Comparison of ENCODE assay signal across 16 cellular contexts in the genomic region with DNA sequence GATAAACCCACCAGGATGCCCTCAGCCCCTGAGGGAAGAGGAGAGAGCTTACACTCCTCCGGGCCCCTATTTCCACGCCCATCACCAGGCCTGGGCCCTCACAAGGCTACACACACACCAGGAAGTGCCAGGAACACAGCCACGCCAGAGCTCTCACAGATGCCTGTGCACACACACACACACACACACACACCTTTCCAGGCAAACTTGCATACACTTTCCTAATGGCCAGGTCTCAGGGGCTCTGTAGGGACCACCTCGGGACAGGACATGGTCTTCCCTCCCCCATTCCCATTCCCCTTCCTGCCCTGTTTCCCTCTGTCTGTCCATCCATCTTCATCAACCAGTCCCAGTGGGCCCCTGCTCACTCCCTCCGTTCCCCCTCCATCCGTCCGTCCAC. TPM values are rescaled to one million over a fixed set of nuclear protein-coding genes. Genes with fewer than 3 reads are reported as not detected.
DNase-seq lines count a peak whose midpoint lies in the region; ATAC-seq, FAIRE-seq and TF ChIP-seq lines count a peak whose summit lies in the region.
"Had no signal": no experiment of that assay in that cellular context is flagged by ENCODE, and none has a peak within 500 bp of the region (broad histone marks: within the 10 kb centered on the region; RNA-seq: fewer than 3 reads in every experiment).

No MANE protein-coding gene starts in this region.

- no peak overlapping the region for H2AFZ ChIP-seq in mesenchymal stem cell (ENCODE audit: low read depth, low read length)

- peak overlapping the region; percentile 47 for H2AK5ac ChIP-seq in mesenchymal stem cell (ENCODE audit: low read length, severe bottlenecking)

- no peak overlapping the region for H3K4me3 ChIP-seq in A549
- H3K4me3 ChIP-seq in mesenchymal stem cell (ENCODE audit: insufficient read depth in 1 of 2, low read depth in 1 of 2, low read length in 2 of 2), result no peak overlapping the region
- H3K4me3 ChIP-seq in testis, result no peak overlapping the region
- no peak overlapping the region for H3K4me3 ChIP-seq in ascending aorta

- H3K18ac ChIP-seq in mesenchymal stem cell (ENCODE audit: low read depth in 1 of 2, low read length in 2 of 2), result peak overlapping the region; percentile 19 to 82

- TF ChIP-seq CTCF in A549 (IDR thresholded peaks at IDR 0.05) (no peak), testis (IDR thresholded peaks at IDR 0.05) (no peak), ascending aorta (IDR thresholded peaks at IDR 0.05) (no peak)
- no peak for TF ChIP-seq CTCF in CD4-positive, alpha-beta T cell (IDR thresholded peaks at IDR 0.05)

- H3K27ac ChIP-seq in A549 (peak overlapping the region; percentile 81 to 97), mesenchymal stem cell (ENCODE audit: low read length, poor library complexity, severe bottlenecking) (no peak overlapping the region), testis (no peak overlapping the region), ascending aorta (no peak overlapping the region)
- no peak overlapping the region for H3K27ac ChIP-seq in CD4-positive, alpha-beta T cell (ENCODE audit: low read depth, low read length)

- no peak for FAIRE-seq in A549 (lab: Jason Lieb, UNC)
- FAIRE-seq: bronchial epithelial cell, G401.6 had no signal

- TF ChIP-seq RAD21 in A549 (conservative IDR thresholded peaks at IDR 0.05 in 1 of 2, IDR thresholded peaks at IDR 0.05 in 1 of 2), result no peak

- intact Hi-C loops in CD4-positive, alpha-beta T cell (cut with DNase I, micrococcal nuclease), result no loop called here
- intact Hi-C loops in testis (cut with DNase I; ENCODE audit: low total_unique reads) (no loop called here), ascending aorta (cut with DNase I) (no loop called here)

- H3K27me3 ChIP-seq in CD4-positive, alpha-beta T cell (ENCODE audit: control insufficient read depth, insufficient read depth, low read length), result no peaks in the 10 kb centered on the region
- peaks cover 0 to 10% of the 10 kb centered on the region in 2 experiments for H3K27me3 ChIP-seq in mesenchymal stem cell (ENCODE audit: control insufficient read depth in 1 of 2, insufficient read depth in 1 of 2, low read length in 2 of 2)
- H3K27me3 ChIP-seq in testis, result no peaks in the 10 kb centered on the region
- no peaks in the 10 kb centered on the region for H3K27me3 ChIP-seq in ascending aorta

- DNase-seq in A549 (ENCODE audit: low read depth in 1 of 2, low spot score in 1 of 2) (peak in 1 of 2 experiments; percentile 69), T-cell (no peak), mesenchymal stem cell (no peak), testis (no peak), NCI-H2171 (lab: John Stamatoyannopoulos, UW) (no peak), ascending aorta (ENCODE audit: low spot score in 2 of 2) (no peak)
- no peak for DNase-seq in CD4-positive, alpha-beta T cell
- no peak for DNase-seq in activated CD8-positive, alpha-beta memory T cell treated with anti-CD3 and anti-CD28 coated beads, Interleukin-2, amount 50 U/mL, for 48 hours
- DNase-seq: activated CD4-positive, alpha-beta T cell treated with anti-CD3 and anti-CD28 coated beads, Interleukin-2, amount 50 U/mL, for 4 hours; islet precursor cell; NCI-H446; stimulated activated naive CD8-positive, alpha-beta T cell treated with anti-CD3 and anti-CD28 coated beads, Interleukin-15, Interleukin-2, amounts not matched to agents 100 U/mL and 50 U/mL, for 24 hours had no signal

- H3K36me3 Mint-ChIP-seq in CD4-positive, alpha-beta T cell (ENCODE audit: low read depth), result no peaks in the 10 kb centered on the region
- H3K36me3 Mint-ChIP-seq in T-cell, result no peaks in the 10 kb centered on the region
- H3K36me3 Mint-ChIP-seq: CD14-positive monocyte had no signal

- H3K4me1 Mint-ChIP-seq in CD4-positive, alpha-beta T cell (ENCODE audit: low read depth), result peaks cover 75% of the 10 kb centered on the region
- peaks cover 60 to 78% (median 76%) of the 10 kb centered on the region in 3 donors for H3K4me1 Mint-ChIP-seq in T-cell

- H3K9me3 ChIP-seq in A549, result no peaks in the 10 kb centered on the region
- no peaks in the 10 kb centered on the region for H3K9me3 ChIP-seq in CD4-positive, alpha-beta T cell (ENCODE audit: control insufficient read depth, low read length)
- H3K9me3 ChIP-seq in mesenchymal stem cell (ENCODE audit: control insufficient read depth, low read length), result no peaks in the 10 kb centered on the region
- no peaks in the 10 kb centered on the region for H3K9me3 ChIP-seq in testis
- H3K9me3 ChIP-seq in ascending aorta, result no peaks in the 10 kb centered on the region

- H3K14ac ChIP-seq in mesenchymal stem cell (ENCODE audit: low read length in 2 of 2), result no peak overlapping the region

- TF ChIP-seq POLR2A in A549 (IDR thresholded peaks at IDR 0.05; ENCODE audit: low read length) (no peak), testis (IDR thresholded peaks at IDR 0.05) (no peak)

- H4K8ac ChIP-seq in mesenchymal stem cell (ENCODE audit: low read length), result peak overlapping the region; percentile 19

- peak overlapping the region; percentile 54 for H3K4me3 Mint-ChIP-seq in CD4-positive, alpha-beta T cell
- peak overlapping the region in 1 of 3 donors; percentile 71 for H3K4me3 Mint-ChIP-seq in T-cell

- peaks cover 4% of the 10 kb centered on the region for H3K79me1 ChIP-seq in mesenchymal stem cell (replicated peaks; ENCODE audit: low read length, poor library complexity, severe bottlenecking)

- no peak for TF ChIP-seq EP300 in A549 (IDR thresholded peaks at IDR 0.05)

- 74% methylated on average over 7 of the region's 7 CpGs for WGBS in A549 (ENCODE audit: missing lambda C conversion rate)
- 82% methylated on average over 7 of the region's 7 CpGs for WGBS in mesenchymal stem cell
- WGBS in testis, 2 donors, result 76 to 84% methylated on average over 7 of the region's 7 CpGs

- no peaks in the 10 kb centered on the region for H3K27me3 Mint-ChIP-seq in CD4-positive, alpha-beta T cell
- no peaks in the 10 kb centered on the region for H3K27me3 Mint-ChIP-seq in T-cell

- peak overlapping the region; percentile 66 for H3K4me2 ChIP-seq in A549
- H3K4me2 ChIP-seq in mesenchymal stem cell (ENCODE audit: low read length, poor library complexity, severe bottlenecking), result no peak overlapping the region

- H2BK120ac ChIP-seq in mesenchymal stem cell (ENCODE audit: low read depth, low read length), result peak overlapping the region; percentile 2

- H2BK15ac ChIP-seq in mesenchymal stem cell (ENCODE audit: low read depth, poor library complexity, severe bottlenecking), result peak overlapping the region; percentile 34

- peak overlapping the region; percentile 73 for H4K91ac ChIP-seq in mesenchymal stem cell (ENCODE audit: low read length)

- peak overlapping the region; percentile 20 to 79 for H2BK12ac ChIP-seq in mesenchymal stem cell (ENCODE audit: low read length in 2 of 2)

- POLR2A ChIA-PET in A549 (lab: Yijun Ruan, JAX), result interaction anchor here (0.5 to 1.2 kb wide), 2 partner anchors 20 to 170 kb away, joined by 4 to 6 read pairs; no protein-coding TSS in a partner anchor
- POLR2A ChIA-PET in CD4-positive, alpha-beta T cell (lab: Charles Lee), result interaction anchor here (1.4 kb wide), 1 partner anchor 10 kb away, joined by 4 read pairs; the partner anchor contains the start of gene EPHA2
- POLR2A ChIA-PET in T-cell (lab: Charles Lee), result interaction anchor here in 1 of 2 donors (0.5 kb wide), 1 partner anchor 367 kb away, joined by 3 read pairs; no protein-coding TSS in a partner anchor

- H3K9ac ChIP-seq in mesenchymal stem cell (ENCODE audit: low read length), result no peak overlapping the region

- CTCF ChIA-PET in A549 (lab: Yijun Ruan, JAX) (interaction anchor here (0.8 to 3.1 kb wide), 6 partner anchors 11 to 88 kb away, joined by 3 to 13 read pairs (median 4); no protein-coding TSS in a partner anchor), T-cell (lab: Charles Lee) (no interaction called here)
- CTCF ChIA-PET in CD4-positive, alpha-beta T cell (lab: Charles Lee), result no interaction called here

- H3K9me3 Mint-ChIP-seq in CD4-positive, alpha-beta T cell, result no peaks in the 10 kb centered on the region
- no peaks in the 10 kb centered on the region for H3K9me3 Mint-ChIP-seq in T-cell

- H3K36me3 ChIP-seq in mesenchymal stem cell (ENCODE audit: control insufficient read depth in 1 of 2, insufficient read depth in 2 of 2, low read depth in 1 of 2, low read length in 2 of 2), result no peaks in the 10 kb centered on the region
- no peaks in the 10 kb centered on the region for H3K36me3 ChIP-seq in testis (ENCODE audit: low read depth, missing control alignments)
- H3K36me3 ChIP-seq in ascending aorta, result no peaks in the 10 kb centered on the region

- peaks cover 80% of the 10 kb centered on the region for H3K4me1 ChIP-seq in A549
- peaks cover 27% of the 10 kb centered on the region for H3K4me1 ChIP-seq in mesenchymal stem cell (ENCODE audit: control insufficient read depth, insufficient read depth, low read depth, low read length)
- H3K4me1 ChIP-seq in testis, result peaks cover 8% of the 10 kb centered on the region
- peaks cover 0 to 7% of the 10 kb centered on the region in 2 donors for H3K4me1 ChIP-seq in ascending aorta

- H3K4ac ChIP-seq in mesenchymal stem cell (ENCODE audit: low read depth in 1 of 2, low read length in 2 of 2), result peak overlapping the region; percentile 2 to 56

- H3K23ac ChIP-seq in mesenchymal stem cell (ENCODE audit: low read length in 2 of 2), result no peak overlapping the region

- H3K27ac Mint-ChIP-seq in CD4-positive, alpha-beta T cell, result peak overlapping the region; percentile 19
- H3K27ac Mint-ChIP-seq in T-cell, result peak overlapping the region; percentile 37 to 66

- peak overlapping the region; percentile 22 for H2BK5ac ChIP-seq in mesenchymal stem cell (ENCODE audit: low read depth, low read length, poor library complexity, severe bottlenecking)

- ATAC-seq in A549 (peak in 1 of 2 experiments; percentile 24; a peak in 3 of 6 replicates), T-cell (replicated peaks in 1 of 4) (no peak)
- ATAC-seq in CD4-positive, alpha-beta T cell (ENCODE audit: poor library complexity), result no peak
- ATAC-seq: stimulated activated naive CD8-positive, alpha-beta T cell treated with anti-CD3 and anti-CD28 coated beads, Interleukin-15, Interleukin-2, amounts not matched to agents 100 U/mL and 50 U/mL, for 24 hours had no signal

RNA-seq across cellular contexts. Expression of gene EPHA2, which starts 9.7 kb away (rescaled TPM):
- polyA plus RNA-seq in A549 (2011; rRNA removed), result 55.0 and 59.3 TPM in 2 replicates
- polyA plus RNA-seq in A549 (2012; cell fraction: cytosol; rRNA removed), result 112 and 122 TPM in 2 replicates
- polyA plus RNA-seq in A549 (2012; cell fraction: nucleus; rRNA removed), result 317 and 462 TPM in 2 replicates
- 87.1 to 93.8 TPM (median 93.2 TPM) in 3 replicates for polyA plus RNA-seq in A549 (2017; fragmentation: RNase III; extraction: RNeasy Plus Mini Kit Qiagen cat#74134 plus additional on column Dnase treatment)
- 99.4 and 100.0 TPM in 2 replicates for polyA minus RNA-seq in A549 (2011; rRNA and poly(A)+ RNA removed)
- under 1 TPM in 1 of 2 experiments, not detected in 1; 0.22 TPM for total RNA-seq in CD4-positive, alpha-beta T cell
- under 1 TPM in 4 of 5 donors, not detected in 1; 0.19 to 0.66 (median 0.41) TPM for total RNA-seq in T-cell
- polyA plus RNA-seq in mesenchymal stem cell (2013, experiment 1 of 2), result 31.9 TPM
- polyA plus RNA-seq in mesenchymal stem cell (2013, experiment 2 of 2), result 31.0 TPM
- 10 to 100 TPM in 1 of 2 donors, 1 to 10 TPM in 1; 5.7 to 14.1 TPM for total RNA-seq in testis
- polyA plus RNA-seq in testis (ENCODE audit: insufficient read depth, low read depth, low replicate concordance), result 5.1 TPM
- 42.7 TPM for total RNA-seq in ascending aorta
- total RNA-seq: T-helper 2 cell treated with Interferon-gamma antibody and Interleukin-4, amounts not matched to agents 100 ng/mL and 5 ng/mL, for 36 hours had no signal
- polyA plus RNA-seq: CD14-positive monocyte had no signal

RNA-seq across cellular contexts. Expression of gene ARHGEF19, which starts 46.9 kb away (rescaled TPM):
- polyA plus RNA-seq in A549 (2011; rRNA removed) (6.1 and 6.7 TPM in 2 replicates), A549 (2017; fragmentation: RNase III; extraction: RNeasy Plus Mini Kit Qiagen cat#74134 plus additional on column Dnase treatment) (7.6 to 9.5 TPM (median 9.2 TPM) in 3 replicates), testis (ENCODE audit: insufficient read depth, low read depth, low replicate concordance) (6.0 TPM)
- polyA plus RNA-seq in A549 (2012; cell fraction: cytosol; rRNA removed), result 9.2 and 11.2 TPM in 2 replicates
- 25.8 and 26.3 TPM in 2 replicates for polyA plus RNA-seq in A549 (2012; cell fraction: nucleus; rRNA removed)
- 3.2 and 4.2 TPM in 2 replicates for polyA minus RNA-seq in A549 (2011; rRNA and poly(A)+ RNA removed)
- 1 to 10 TPM; 3.8 to 5.8 TPM for total RNA-seq in CD4-positive, alpha-beta T cell
- total RNA-seq in T-cell (10 to 100 TPM in 3 of 5 donors, 1 to 10 TPM in 2; 7.0 to 17.6 (median 12.3) TPM), testis (10 to 100 TPM in 1 of 2 donors, 1 to 10 TPM in 1; 8.5 to 10.1 TPM), ascending aorta (1.5 TPM)
- polyA plus RNA-seq in mesenchymal stem cell (2013, experiment 1 of 2), result 4.5 TPM
- polyA plus RNA-seq in mesenchymal stem cell (2013, experiment 2 of 2), result 4.5 TPM

Comparison
In these comparisons a context has a peak if more than half of its experiments do, and no peak if none do; other contexts are left out.
1. H3K27ac ChIP-seq: peak in A549 (2 of 2); none in CD4-positive, alpha-beta T cell (single experiment), mesenchymal stem cell (single experiment), testis (0 of 2) and ascending aorta (0 of 2).
2. RNA of gene EPHA2, which starts 9.7 kb away (total RNA-seq): 42.7 TPM in ascending aorta (single experiment) and 5.7 to 14.1 TPM in testis; 0.22 TPM in CD4-positive, alpha-beta T cell and 0.19 to 0.66 TPM in T-cell; every median in the first group is over 4 times any median in the second.